ENCODE assay signal across 9 cellular contexts in genomic region chrX:12080265-12080664, GRCh38. TPM values are rescaled to one million over a fixed set of nuclear protein-coding genes. Genes with fewer than 3 reads are reported as not detected.
DNase-seq lines count a peak whose midpoint lies in the region; ATAC-seq and TF ChIP-seq lines count a peak whose summit lies in the region.
"Had no signal": no experiment of that assay in that cellular context is flagged by ENCODE, and none has a peak within 500 bp of the region (broad histone marks: within the 10 kb centered on the region; RNA-seq: fewer than 3 reads in every experiment).

No MANE protein-coding gene starts in this region.

- H4K20me1 ChIP-seq in mammary epithelial cell (ENCODE audit: insufficient read depth, low read length): no peaks in the 10 kb centered on the region

- CTCF ChIA-PET in mammary epithelial cell (lab: Charles Lee; ENCODE audit: low non-redundant PET): interaction anchor here (1.0 kb wide), 1 partner anchor 691 kb away, joined by 5 read pairs; no protein-coding TSS in a partner anchor
- CTCF ChIA-PET in activated naive CD4-positive, alpha-beta T cell treated with anti-CD3 and anti-CD28 coated beads for 36 hours (lab: Charles Lee): interaction anchor here (1.3 kb wide), 1 partner anchor 621 kb away, joined by 4 read pairs; no protein-coding TSS in a partner anchor

- no peaks in the 10 kb centered on the region for H3K36me3 ChIP-seq in cardiac muscle cell
- no peaks in the 10 kb centered on the region for H3K36me3 ChIP-seq in mammary epithelial cell (ENCODE audit: insufficient read depth, low read length)

- ATAC-seq in left cardiac atrium: no peak
- ATAC-seq in naive B cell (ENCODE audit: low read depth in 2 of 2): no peak

- H3K27ac ChIP-seq in cardiac muscle cell: no peak overlapping the region
- H3K27ac ChIP-seq in mammary epithelial cell (ENCODE audit: insufficient read depth, low read depth, low read length): no peak overlapping the region

- dilution Hi-C loops in mammary epithelial cell (cut with HindIII; ENCODE audit: low sequenced_read_pairs): no loop called here

- BruUV-seq in mammary epithelial cell (replicated peaks; lab: Mats Ljungman, UMichigan): no TSS peak

- H3K36me3 Mint-ChIP-seq in naive B cell: no peaks in the 10 kb centered on the region
- no peaks in the 10 kb centered on the region for H3K36me3 Mint-ChIP-seq in activated naive CD4-positive, alpha-beta T cell treated with anti-CD3 and anti-CD28 coated beads for 36 hours (ENCODE audit: low read depth)
- H3K36me3 Mint-ChIP-seq: activated naive CD4-positive, alpha-beta T cell treated with anti-CD3 and anti-CD28 coated beads, Interleukin-2, amount 50 U/mL, for 24 hours had no signal

- H3K27ac Mint-ChIP-seq in naive B cell: no peak overlapping the region
- no peak overlapping the region for H3K27ac Mint-ChIP-seq in activated naive CD4-positive, alpha-beta T cell treated with anti-CD3 and anti-CD28 coated beads for 36 hours
- H3K27ac Mint-ChIP-seq: activated naive CD4-positive, alpha-beta T cell treated with anti-CD3 and anti-CD28 coated beads, Interleukin-2, amount 50 U/mL, for 24 hours had no signal

- H3K4me3 Mint-ChIP-seq in naive B cell: no peak overlapping the region
- no peak overlapping the region for H3K4me3 Mint-ChIP-seq in activated naive CD4-positive, alpha-beta T cell treated with anti-CD3 and anti-CD28 coated beads for 36 hours
- H3K4me3 Mint-ChIP-seq: activated naive CD4-positive, alpha-beta T cell treated with anti-CD3 and anti-CD28 coated beads, Interleukin-2, amount 50 U/mL, for 24 hours had no signal

- no peaks in the 10 kb centered on the region for H3K4me1 Mint-ChIP-seq in naive B cell
- H3K4me1 Mint-ChIP-seq in activated naive CD4-positive, alpha-beta T cell treated with anti-CD3 and anti-CD28 coated beads for 36 hours (ENCODE audit: low read depth): no peaks in the 10 kb centered on the region
- H3K4me1 Mint-ChIP-seq: activated naive CD4-positive, alpha-beta T cell treated with anti-CD3 and anti-CD28 coated beads, Interleukin-2, amount 50 U/mL, for 24 hours had no signal

- no peaks in the 10 kb centered on the region for H3K79me2 ChIP-seq in mammary epithelial cell (ENCODE audit: insufficient read depth, low read length)

- in situ Hi-C loops in mammary epithelial cell (cut with MboI; ENCODE audit: low sequenced_read_pairs in 2 of 2): no loop called here

- H3K4me3 ChIP-seq in cardiac muscle cell: no peak overlapping the region
- no peak overlapping the region for H3K4me3 ChIP-seq in mammary epithelial cell (replicated peaks in 1 of 3; ENCODE audit: insufficient read depth in 1 of 3, low read depth in 2 of 3, low read length in 3 of 3)

- intact Hi-C loops in left cardiac atrium (cut with DNase I): loop anchor here in 1 of 2 donors (5.0 kb wide), 1 partner anchor 622 kb away; no protein-coding TSS in a partner anchor
- intact Hi-C loops in mammary epithelial cell (cut with micrococcal nuclease): loop anchor here (1.0 to 2.0 kb wide), 6 partner anchors 189 to 691 kb away; no protein-coding TSS in a partner anchor
- intact Hi-C loops in activated naive CD4-positive, alpha-beta T cell treated with anti-CD3 and anti-CD28 coated beads for 36 hours (cut with micrococcal nuclease): loop anchor here (2.0 to 5.0 kb wide), 2 partner anchors 621 to 692 kb away; no protein-coding TSS in a partner anchor

- DNase-seq in cardiac muscle cell (ENCODE audit: low read depth in 1 of 2, low spot score in 1 of 2): peak; percentile 46 to 63
- DNase-seq in left cardiac atrium: no peak
- peak; percentile 69 for DNase-seq in NCI-H1417 treated with DMSO at 0.1 percent for 48 hours (lab: John Stamatoyannopoulos, UW)
- DNase-seq in mammary epithelial cell: peak; percentile 46
- peak; percentile 6 for DNase-seq in naive B cell
- DNase-seq in activated gamma-delta T cell treated with Interleukin-2 at 50 U/mL for 16 hours: no peak
- DNase-seq in activated naive CD4-positive, alpha-beta T cell treated with anti-CD3 and anti-CD28 coated beads for 36 hours: no peak
- no peak for DNase-seq in NCI-H2029 (lab: John Stamatoyannopoulos, UW)

- H3K9me3 ChIP-seq in cardiac muscle cell (ENCODE audit: low read depth): peaks cover 2% of the 10 kb centered on the region
- no peaks in the 10 kb centered on the region for H3K9me3 ChIP-seq in mammary epithelial cell (replicated peaks; ENCODE audit: insufficient read depth, low read length)

- no peak overlapping the region for H3K4me2 ChIP-seq in mammary epithelial cell (ENCODE audit: insufficient read depth, low read depth, low read length)

- 0% methylated on average over 1 of the region's 1 CpG for WGBS in mammary epithelial cell (ENCODE audit: low coverage, missing lambda C conversion rate)

- no peak overlapping the region for H2AFZ ChIP-seq in mammary epithelial cell (ENCODE audit: low read depth, low read length)

- no peak overlapping the region for H3K9ac ChIP-seq in mammary epithelial cell (ENCODE audit: insufficient read depth, low read length)

- TF ChIP-seq CTCF in cardiac muscle cell (IDR thresholded peaks at IDR 0.05; ENCODE audit: low read depth, low read length) (peak; percentile 51), mammary epithelial cell (conservative IDR thresholded peaks at IDR 0.05 in 1 of 2, IDR thresholded peaks at IDR 0.05 in 1 of 2; ENCODE audit: extremely low read depth in 1 of 2, insufficient read depth in 1 of 2, low read depth in 1 of 2, low read length in 2 of 2) (peak; percentile 42 to 72)

- H3K9me3 Mint-ChIP-seq in naive B cell: peaks cover 0 to 7% (median 5%) of the 10 kb centered on the region in 7 donors
- H3K9me3 Mint-ChIP-seq in activated naive CD4-positive, alpha-beta T cell treated with anti-CD3 and anti-CD28 coated beads for 36 hours: peaks cover 1% of the 10 kb centered on the region
- H3K9me3 Mint-ChIP-seq: activated naive CD4-positive, alpha-beta T cell treated with anti-CD3 and anti-CD28 coated beads, Interleukin-2, amount 50 U/mL, for 24 hours had no signal

- H3K27me3 ChIP-seq in cardiac muscle cell (no peaks in the 10 kb centered on the region), mammary epithelial cell (ENCODE audit: insufficient read depth, low read length) (no peaks in the 10 kb centered on the region)

- H3K4me1 ChIP-seq in cardiac muscle cell (ENCODE audit: low read depth) (no peaks in the 10 kb centered on the region), mammary epithelial cell (ENCODE audit: insufficient read depth, low read length) (no peaks in the 10 kb centered on the region)

- H3K27me3 Mint-ChIP-seq in naive B cell: peaks cover 8 to 15% (median 14%) of the 10 kb centered on the region in 3 donors
- peaks cover 2% of the 10 kb centered on the region for H3K27me3 Mint-ChIP-seq in activated naive CD4-positive, alpha-beta T cell treated with anti-CD3 and anti-CD28 coated beads for 36 hours (ENCODE audit: low read depth)

RNA-seq across cellular contexts. Expression of gene FRMPD4, which starts 58.0 kb away (rescaled TPM):
- 1.3 and 1.5 TPM in 2 replicates for total RNA-seq in cardiac muscle cell
- 0.27 and 0.60 TPM in 2 replicates for polyA plus RNA-seq in cardiac muscle cell
- under 1 TPM; 0.52 to 0.77 TPM for total RNA-seq in left cardiac atrium
- total RNA-seq in mammary epithelial cell: under 1 TPM; 0.17 to 0.24 TPM
- polyA plus RNA-seq in mammary epithelial cell: 0.16 TPM
- polyA minus RNA-seq in mammary epithelial cell: 0.16 TPM
- not detected for polyA plus RNA-seq in naive B cell (ENCODE audit: low read depth in 6 of 6)
- total RNA-seq in activated naive CD4-positive, alpha-beta T cell treated with anti-CD3 and anti-CD28 coated beads for 36 hours: not detected

Comparison
In these comparisons a context has a peak if more than half of its experiments do, and no peak if none do; other contexts are left out.
1. DNase-seq: peak in cardiac muscle cell (2 of 2), NCI-H1417 treated with DMSO at 0.1 percent for 48 hours (single experiment), mammary epithelial cell (single experiment) and naive B cell (single experiment); none in left cardiac atrium (single experiment), activated gamma-delta T cell treated with Interleukin-2 at 50 U/mL for 16 hours (single experiment), activated naive CD4-positive, alpha-beta T cell treated with anti-CD3 and anti-CD28 coated beads for 36 hours (single experiment) and NCI-H2029 (single experiment).